In the genomic region with DNA sequence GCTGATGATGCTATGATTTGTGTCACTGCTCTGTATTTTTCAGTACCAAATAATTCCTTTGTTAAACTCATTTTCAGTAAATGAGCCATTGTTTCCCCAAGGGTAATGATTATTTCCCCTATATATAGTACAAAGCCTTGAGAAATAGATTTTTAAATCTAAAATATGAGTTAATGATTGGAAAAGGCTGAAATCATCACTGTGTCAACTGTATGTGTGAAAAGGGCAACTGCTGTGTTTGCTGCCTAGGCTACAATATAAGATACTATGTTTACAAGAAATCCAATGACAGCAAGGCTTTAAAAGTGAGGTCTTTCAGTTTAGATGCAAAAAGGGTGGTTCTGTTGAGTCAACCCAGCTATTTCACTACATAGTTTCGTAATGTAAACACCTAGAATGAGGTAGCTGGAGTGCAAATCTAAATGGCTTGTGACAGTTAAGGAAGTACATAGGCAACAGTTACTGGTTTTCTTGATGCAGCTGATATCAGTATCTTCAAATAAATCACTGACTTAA, we compare ENCODE assay signal across 8 cellular contexts. TPM values are rescaled to one million over a fixed set of nuclear protein-coding genes. Genes with fewer than 3 reads are reported as not detected.
DNase-seq lines count a peak whose midpoint lies in the region; FAIRE-seq and TF ChIP-seq lines count a peak whose summit lies in the region.

No MANE protein-coding gene starts in this region.

- H3K27me3 ChIP-seq in GM23248 (replicated peaks; ENCODE audit: insufficient read depth) (no peaks in the 10 kb centered on the region), ascending aorta (no peaks in the 10 kb centered on the region)

- H3K9me2 ChIP-seq in GM23248 (ENCODE audit: insufficient read depth), result no peaks in the 10 kb centered on the region

- H3K36me3 ChIP-seq in GM23248 (ENCODE audit: low read depth) (no peaks in the 10 kb centered on the region), ascending aorta (no peaks in the 10 kb centered on the region)

- no peaks in the 10 kb centered on the region; the same call in 1 of the 2 replicates for H4K20me1 ChIP-seq in GM23248 (ENCODE audit: insufficient read depth)

- DNase-seq in GM18507 (ENCODE audit: extremely low spot score, insufficient read length, low read depth) (peak; percentile 29), GM23248 (peak; percentile 57), LoVo (ENCODE audit: low spot score) (peak; percentile 9), fibroblast of peridontal ligament (ENCODE audit: extremely low read depth) (peak; percentile 53), ascending aorta (ENCODE audit: low spot score in 2 of 2) (no peak), dedifferentiated amniotic fluid mesenchymal stem cell (ENCODE audit: extremely low spot score) (no peak), NCI-H2196 (lab: John Stamatoyannopoulos, UW; ENCODE audit: unreplicated experiment) (no peak), NCI-H1436 (lab: John Stamatoyannopoulos, UW) (no peak)

- in situ Hi-C loops in GM23248 (cut with MboI), result no loop called here

- H3K9me3 ChIP-seq in GM23248 (ENCODE audit: low read depth), result no peaks in the 10 kb centered on the region
- no peaks in the 10 kb centered on the region for H3K9me3 ChIP-seq in ascending aorta

- no peak for TF ChIP-seq CTCF in ascending aorta (IDR thresholded peaks at IDR 0.05)

- peak; percentile 84 for FAIRE-seq in GM18507 (lab: Jason Lieb, UNC)

- H2AFZ ChIP-seq in GM23248, result no peak overlapping the region

- peaks cover 15% of the 10 kb centered on the region for H3F3A ChIP-seq in GM23248 (ENCODE audit: insufficient read depth)

- peak overlapping the region; percentile 18 for H3K4me2 ChIP-seq in GM23248 (ENCODE audit: unreplicated experiment)

- WGBS in GM23248 (ENCODE audit: low coverage in 1 of 2, low lambda C conversion rate in 2 of 2, missing lambda C conversion rate in 2 of 2), 2 experiments, result 92 to 93% methylated on average over 1 of the region's 1 CpG

- H3K4me3 ChIP-seq in GM23248, result no peak overlapping the region
- H3K4me3 ChIP-seq in ascending aorta, result no peak overlapping the region

- peak overlapping the region; percentile 19; the same call in 1 of the 2 replicates for H3K9ac ChIP-seq in GM23248

- peaks cover 99% of the 10 kb centered on the region for H3K79me2 ChIP-seq in GM23248 (ENCODE audit: insufficient read depth)

- H3K4me1 ChIP-seq in GM23248 (ENCODE audit: insufficient read depth), result peaks cover 23% of the 10 kb centered on the region
- peaks cover 0 to 9% of the 10 kb centered on the region in 2 donors for H3K4me1 ChIP-seq in ascending aorta

- peak overlapping the region; percentile 69 for H3K27ac ChIP-seq in GM23248
- H3K27ac ChIP-seq in ascending aorta, result no peak overlapping the region

- intact Hi-C loops in ascending aorta (cut with DNase I), result no loop called here

RNA-seq across cellular contexts. Expression of a gene that starts 15.3 kb away (rescaled TPM):
- 11.4 and 17.6 TPM in 2 replicates for total RNA-seq in GM23248 (2014; rRNA removed; shearing (Covaris generic))
- 3.8 and 4.1 TPM in 2 replicates for polyA plus RNA-seq in GM23248 (2016; fragmentation: Nextera tagmentation; extraction: Ambion mirVana)
- total RNA-seq in ascending aorta, result 37.8 TPM

Comparison
In these comparisons a context has a peak if more than half of its experiments do, and no peak if none do; other contexts are left out.
1. DNase-seq: peak in GM18507 (single experiment), GM23248 (single experiment), LoVo (single experiment) and fibroblast of peridontal ligament (single experiment); none in ascending aorta (0 of 2), dedifferentiated amniotic fluid mesenchymal stem cell (single experiment), NCI-H2196 (single experiment) and NCI-H1436 (single experiment).